ENCODE assay signal across 26 cellular contexts in genomic region chr9:113882181-113882580, GRCh38.
"Had no signal": no experiment of that assay in that cellular context is flagged by ENCODE, and none has a peak within 500 bp of the region (broad histone marks: within the 10 kb centered on the region; RNA-seq: fewer than 3 reads in every experiment).

No MANE protein-coding gene starts in this region.

- H3K9ac ChIP-seq: parathyroid adenoma had no signal

- ATAC-seq: left colon; lower lobe of right lung; natural killer cell; sciatic nerve; stimulated activated effector memory CD8-positive, alpha-beta T cell treated with anti-CD3 and anti-CD28 coated beads, Interleukin-12 subunit alpha, Interleukin-12 subunit beta, amount 100 ng/mL, for 72 hours had no signal

- H3K36me3 ChIP-seq: colonic mucosa, esophagus squamous epithelium, left ventricle myocardium inferior, lower lobe of right lung, neutrophil, right atrium auricular region, stomach, thyroid gland, vagina had no signal

- H3K27ac ChIP-seq: colonic mucosa, esophagus squamous epithelium, left ventricle myocardium inferior, lower lobe of right lung, neutrophil, parathyroid adenoma, right atrium auricular region, stomach, thyroid gland, vagina had no signal

- H2AFZ ChIP-seq: parathyroid adenoma had no signal

- H3K4me3 ChIP-seq: colonic mucosa, esophagus squamous epithelium, left ventricle myocardium inferior, lower lobe of right lung, right atrium auricular region, stomach, thyroid gland, vagina had no signal

- DNase-seq: colonic mucosa; effector CD8-positive, alpha-beta T cell; esophagus squamous epithelium; hypothalamus; immature natural killer cell; islet precursor cell; kidney glomerular epithelial cell; left colon; left ventricle myocardium inferior; lower lobe of right lung; natural killer cell; stimulated activated CD4-positive, alpha-beta T cell treated with anti-CD3 and anti-CD28 coated beads, Interleukin-2, amount 100 ng/mL, for 24 hours; stimulated activated CD4-positive, alpha-beta T cell treated with anti-CD3 and anti-CD28 coated beads, Interleukin-4, amount 100 ng/mL, for 24 hours; stimulated activated naive CD4-positive, alpha-beta T cell treated with Interleukin-2 at 50 U/mL for 16 hours; stomach; thyroid gland; trophoblast cell had no signal

- H3K9me3 Mint-ChIP-seq: dendritic cell treated with granulocyte-macrophage colony-stimulating factor and Interleukin-4, amounts not matched to agents 40 ng/mL and 50 ng/mL, for 4 days; immature natural killer cell; natural killer cell; neural crest cell; stimulated activated effector memory CD8-positive, alpha-beta T cell treated with anti-CD3 and anti-CD28 coated beads, Interleukin-12 subunit alpha, Interleukin-12 subunit beta, amount 100 ng/mL, for 72 hours had no signal

- H3K36me3 Mint-ChIP-seq: immature natural killer cell; natural killer cell; stimulated activated effector memory CD8-positive, alpha-beta T cell treated with anti-CD3 and anti-CD28 coated beads, Interleukin-12 subunit alpha, Interleukin-12 subunit beta, amount 100 ng/mL, for 72 hours had no signal

- H3K27me3 ChIP-seq: colonic mucosa, right atrium auricular region, stomach, thyroid gland, vagina had no signal

- H3K27ac Mint-ChIP-seq: dendritic cell treated with granulocyte-macrophage colony-stimulating factor and Interleukin-4, amounts not matched to agents 40 ng/mL and 50 ng/mL, for 4 days; progenitor cell of endocrine pancreas; stimulated activated effector memory CD8-positive, alpha-beta T cell treated with anti-CD3 and anti-CD28 coated beads, Interleukin-12 subunit alpha, Interleukin-12 subunit beta, amount 100 ng/mL, for 72 hours had no signal

- H3K27me3 Mint-ChIP-seq: dendritic cell treated with granulocyte-macrophage colony-stimulating factor and Interleukin-4, amounts not matched to agents 40 ng/mL and 50 ng/mL, for 4 days; progenitor cell of endocrine pancreas had no signal

- H3K9me3 ChIP-seq: colonic mucosa, esophagus squamous epithelium, left ventricle myocardium inferior, lower lobe of right lung, neutrophil, right atrium auricular region, stomach, thyroid gland, vagina had no signal

- H3K4me3 Mint-ChIP-seq: dendritic cell treated with granulocyte-macrophage colony-stimulating factor and Interleukin-4, amounts not matched to agents 40 ng/mL and 50 ng/mL, for 4 days; immature natural killer cell; natural killer cell; stimulated activated effector memory CD8-positive, alpha-beta T cell treated with anti-CD3 and anti-CD28 coated beads, Interleukin-12 subunit alpha, Interleukin-12 subunit beta, amount 100 ng/mL, for 72 hours had no signal

- H3K4me1 ChIP-seq: colonic mucosa, parathyroid adenoma had no signal
